ENCODE assay signal across 22 cellular contexts in genomic region chr18:64663086-64663485, GRCh38.
"Had no signal": no experiment of that assay in that cellular context is flagged by ENCODE, and none has a peak within 500 bp of the region (broad histone marks: within the 10 kb centered on the region; RNA-seq: fewer than 3 reads in every experiment).

No MANE protein-coding gene starts in this region.

- H3K4me1 ChIP-seq: colonic mucosa, esophagus muscularis mucosa, esophagus squamous epithelium, foreskin keratinocyte, gastrocnemius medialis, gastroesophageal sphincter, heart left ventricle, heart right ventricle had no signal

- H3K36me3 ChIP-seq: colonic mucosa, esophagus muscularis mucosa, esophagus squamous epithelium, gastrocnemius medialis, gastroesophageal sphincter, heart left ventricle, heart right ventricle had no signal

- H3K4me3 ChIP-seq: colonic mucosa, coronary artery, dorsolateral prefrontal cortex, esophagus muscularis mucosa, esophagus squamous epithelium, gastrocnemius medialis, gastroesophageal sphincter, heart left ventricle, heart right ventricle had no signal

- H3K9me3 ChIP-seq: colonic mucosa, esophagus muscularis mucosa, esophagus squamous epithelium, gastrocnemius medialis, gastroesophageal sphincter, heart left ventricle, heart right ventricle had no signal

- ATAC-seq: effector memory CD8-positive, alpha-beta T cell; esophagus mucosa; foreskin keratinocyte; gastrocnemius medialis; gastroesophageal sphincter; heart left ventricle; heart right ventricle had no signal

- H3K27ac ChIP-seq: colonic mucosa, coronary artery, dorsolateral prefrontal cortex, epithelial cell of prostate, esophagus muscularis mucosa, esophagus squamous epithelium, foreskin keratinocyte, gastrocnemius medialis, gastroesophageal sphincter, heart left ventricle, heart right ventricle had no signal

- DNase-seq: colonic mucosa; cortex of kidney; dermis blood vessel endothelial cell; dorsolateral prefrontal cortex; effector CD4-positive, alpha-beta T cell; effector CD8-positive, alpha-beta T cell; effector memory CD4-positive, alpha-beta T cell; effector memory CD8-positive, alpha-beta T cell; endodermal cell; erythroblast; esophagus squamous epithelium; foreskin fibroblast; foreskin keratinocyte; gastrocnemius medialis; glutamatergic neuron; heart left ventricle; heart right ventricle had no signal

- H3K27me3 ChIP-seq: colonic mucosa, dorsolateral prefrontal cortex, esophagus muscularis mucosa, esophagus squamous epithelium, foreskin keratinocyte, gastrocnemius medialis, gastroesophageal sphincter, heart left ventricle, heart right ventricle had no signal
